In the genomic region with DNA sequence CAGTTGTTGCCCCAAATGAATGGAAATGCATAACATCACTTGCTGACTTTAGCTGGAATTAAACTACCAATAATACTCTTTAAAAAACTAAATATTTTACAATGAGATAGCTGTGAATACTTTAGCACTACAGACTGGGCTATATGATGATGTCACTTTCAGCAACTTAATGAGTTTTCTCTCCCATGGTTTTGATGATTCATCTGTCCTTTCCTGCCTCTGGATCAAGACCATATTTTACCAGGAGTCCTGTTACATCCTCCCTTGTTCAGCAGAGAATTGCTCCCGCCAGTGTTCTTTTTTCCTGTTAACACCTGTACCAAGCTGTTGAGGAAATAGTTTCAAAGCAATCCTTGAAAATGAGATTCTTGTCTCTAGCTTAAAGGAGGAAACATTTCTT, we compare ENCODE assay signal across 15 cellular contexts.
DNase-seq lines count a peak whose midpoint lies in the region; ATAC-seq, FAIRE-seq and TF ChIP-seq lines count a peak whose summit lies in the region.
"Had no signal": no experiment of that assay in that cellular context is flagged by ENCODE, and none has a peak within 500 bp of the region (broad histone marks: within the 10 kb centered on the region; RNA-seq: fewer than 3 reads in every experiment).

No MANE protein-coding gene starts in this region.

- POLR2A ChIA-PET in endothelial cell of umbilical vein (lab: Charles Lee) = interaction anchor here (0.7 kb wide), 1 partner anchor 41 kb away, joined by 3 read pairs; no protein-coding TSS in a partner anchor

- no peak overlapping the region for H2BK120ac ChIP-seq in neuronal stem cell (ENCODE audit: low read depth, low read length)

- no peak overlapping the region for H3K4me3 ChIP-seq in endothelial cell of umbilical vein (replicated peaks in 1 of 3; ENCODE audit: insufficient read depth in 1 of 3, low read depth in 1 of 3, low read length in 3 of 3)
- H3K4me3 ChIP-seq in neuronal stem cell (ENCODE audit: low read length in 2 of 2) = no peak overlapping the region
- no peak overlapping the region for H3K4me3 ChIP-seq in H7 (ENCODE audit: insufficient read depth, low read depth, low read length)
- H3K4me3 ChIP-seq: cardiac muscle cell, heart right ventricle had no signal

- DNase-seq in ELR (ENCODE audit: low read depth) (peak; percentile 73), NCI-H69 (lab: John Stamatoyannopoulos, UW) (peak; percentile 4), endothelial cell of umbilical vein (ENCODE audit: low read depth, low spot score) (peak; percentile 86), neuronal stem cell (ENCODE audit: low spot score) (no peak), GF-D8 (lab: John Stamatoyannopoulos, UW) (no peak), H7 (no peak), T-helper 17 cell (no peak)
- DNase-seq: heart right ventricle; MV-4-11; NCI-H82; stimulated activated CD4-positive, alpha-beta T cell treated with anti-CD3 and anti-CD28 coated beads, Interleukin-15, amount 100 ng/mL, for 24 hours; stimulated activated naive B cell treated with anti-CD40 and anti-IgM and Interleukin-4, amounts not matched to agents 10 μg/mL and 1 μg/mL and 100 μg/mL, for 72 hours; T-helper 9 cell had no signal

- intact Hi-C loops in endothelial cell of umbilical vein (cut with micrococcal nuclease) = loop anchor here (1.0 kb wide), 3 partner anchors 16 to 172 kb away; no protein-coding TSS in a partner anchor

- no peak overlapping the region for H2AFZ ChIP-seq in endothelial cell of umbilical vein (ENCODE audit: low read depth, low read length)
- H2AFZ ChIP-seq in neuronal stem cell (ENCODE audit: low read length) = peak overlapping the region; percentile 41

- no peaks in the 10 kb centered on the region for H3K79me1 ChIP-seq in neuronal stem cell (ENCODE audit: low read depth, low read length)

- CTCF ChIA-PET in endothelial cell of umbilical vein (lab: Charles Lee) = interaction anchor here (1.0 kb wide), 1 partner anchor 167 kb away, joined by 5 read pairs; no protein-coding TSS in a partner anchor

- no peak overlapping the region for H2BK5ac ChIP-seq in neuronal stem cell (ENCODE audit: low read length)

- ATAC-seq in HG02938 (IDR thresholded peaks at IDR 0.05; ENCODE audit: unreplicated experiment) = no peak
- ATAC-seq in T-helper 17 cell = no peak
- ATAC-seq: stimulated activated naive B cell treated with anti-CD40 and anti-IgM and Interleukin-4, amounts not matched to agents 10 μg/mL and 1 μg/mL and 100 μg/mL, for 72 hours had no signal

- H3K4me3 Mint-ChIP-seq in T-helper 17 cell = no peak overlapping the region
- H3K4me3 Mint-ChIP-seq: stimulated activated naive B cell treated with anti-CD40 and anti-IgM and Interleukin-4, amounts not matched to agents 10 μg/mL and 1 μg/mL and 100 μg/mL, for 72 hours had no signal

- H3K27ac Mint-ChIP-seq in T-helper 17 cell = no peak overlapping the region
- H3K27ac Mint-ChIP-seq: stimulated activated naive B cell treated with anti-CD40 and anti-IgM and Interleukin-4, amounts not matched to agents 10 μg/mL and 1 μg/mL and 100 μg/mL, for 72 hours had no signal

- peak overlapping the region; percentile 29 for H3K9ac ChIP-seq in endothelial cell of umbilical vein (replicated peaks; ENCODE audit: extremely low read depth, insufficient read depth, low read length)
- no peak overlapping the region for H3K9ac ChIP-seq in neuronal stem cell (ENCODE audit: low read depth, low read length, poor library complexity)

- peak overlapping the region; percentile 12 for H3K4me2 ChIP-seq in endothelial cell of umbilical vein (ENCODE audit: insufficient read depth, low read length)
- H3K4me2 ChIP-seq in neuronal stem cell (ENCODE audit: insufficient read depth, low read length, poor library complexity, severe bottlenecking) = no peak overlapping the region

- no peaks in the 10 kb centered on the region for H3K79me2 ChIP-seq in endothelial cell of umbilical vein (ENCODE audit: control insufficient read depth, insufficient read depth, low read length)

- H3K27me3 ChIP-seq in endothelial cell of umbilical vein (ENCODE audit: control insufficient read depth in 2 of 2, insufficient read depth in 2 of 2, low read length in 2 of 2) = no peaks in the 10 kb centered on the region
- H3K27me3 ChIP-seq in neuronal stem cell (ENCODE audit: control insufficient read depth in 3 of 3, insufficient read depth in 3 of 3, low read depth in 1 of 3, low read length in 3 of 3) = no peaks in the 10 kb centered on the region
- H3K27me3 ChIP-seq in H7 (ENCODE audit: control insufficient read depth, insufficient read depth, low read length) = no peaks in the 10 kb centered on the region
- H3K27me3 ChIP-seq: cardiac muscle cell, heart right ventricle had no signal

- H3K18ac ChIP-seq in neuronal stem cell (ENCODE audit: low read length) = no peak overlapping the region

- H2BK15ac ChIP-seq in neuronal stem cell (ENCODE audit: low read length) = no peak overlapping the region

- H2AK5ac ChIP-seq in neuronal stem cell (ENCODE audit: low read depth, low read length) = no peak overlapping the region

- H3K27ac ChIP-seq in endothelial cell of umbilical vein (ENCODE audit: insufficient read depth, low read depth, low read length) (peak overlapping the region; percentile 79), neuronal stem cell (replicated peaks; ENCODE audit: low read length) (no peak overlapping the region)
- H3K27ac ChIP-seq: cardiac muscle cell had no signal

- H3K9me1 ChIP-seq in endothelial cell of umbilical vein (replicated peaks; ENCODE audit: control insufficient read depth, extremely low read depth, insufficient read depth, low read length) = no peaks in the 10 kb centered on the region

- H3K27me3 Mint-ChIP-seq in T-helper 17 cell = no peaks in the 10 kb centered on the region
- H3K27me3 Mint-ChIP-seq: stimulated activated naive B cell treated with anti-CD40 and anti-IgM and Interleukin-4, amounts not matched to agents 10 μg/mL and 1 μg/mL and 100 μg/mL, for 72 hours had no signal

- no CpG with 5 or more reads among the region's 1 CpG for WGBS in neuronal stem cell (ENCODE audit: extremely low coverage in 2 of 2, insufficient read length in 2 of 2, insufficient replicate concordance in 1 of 2), 2 donors

- no peak overlapping the region for H3K14ac ChIP-seq in neuronal stem cell (ENCODE audit: low read length)

- H3K36me3 Mint-ChIP-seq in T-helper 17 cell (ENCODE audit: low read depth) = no peaks in the 10 kb centered on the region
- H3K36me3 Mint-ChIP-seq: stimulated activated naive B cell treated with anti-CD40 and anti-IgM and Interleukin-4, amounts not matched to agents 10 μg/mL and 1 μg/mL and 100 μg/mL, for 72 hours had no signal

- no TSS peak for BruUV-seq in endothelial cell of umbilical vein (replicated peaks; lab: Mats Ljungman, UMichigan)

- H3K9me3 ChIP-seq in endothelial cell of umbilical vein (replicated peaks; ENCODE audit: control insufficient read depth, insufficient read depth, low read length) (no peaks in the 10 kb centered on the region), neuronal stem cell (replicated peaks in 1 of 2; ENCODE audit: control insufficient read depth in 2 of 2, insufficient read depth in 1 of 2, low read depth in 1 of 2, low read length in 2 of 2) (peaks cover 0 to 20% of the 10 kb centered on the region in 2 donors), T-helper 17 cell (ENCODE audit: control insufficient read depth, low read length, poor library complexity, severe bottlenecking) (no peaks in the 10 kb centered on the region)
- H3K9me3 ChIP-seq: heart right ventricle had no signal

- no peaks in the 10 kb centered on the region for H4K20me1 ChIP-seq in endothelial cell of umbilical vein (replicated peaks; ENCODE audit: control insufficient read depth, extremely low read depth, insufficient read depth, low read length)

- H3K4me1 ChIP-seq in endothelial cell of umbilical vein (ENCODE audit: control insufficient read depth, extremely low read depth, insufficient read depth, low read length) (peaks cover 35% of the 10 kb centered on the region), neuronal stem cell (ENCODE audit: control insufficient read depth in 2 of 2, insufficient read depth in 1 of 2, low read depth in 1 of 2, low read length in 2 of 2) (peaks cover 8 to 56% of the 10 kb centered on the region in 2 donors)

- H4K91ac ChIP-seq in neuronal stem cell (ENCODE audit: low read depth, low read length, poor library complexity) = no peak overlapping the region

- dilution Hi-C loops in endothelial cell of umbilical vein (cut with MboI; ENCODE audit: extremely low pct_ligation_motif_present, low sequenced_read_pairs) = no loop called here

- TF ChIP-seq POLR2A in endothelial cell of umbilical vein (IDR thresholded peaks at IDR 0.05; ENCODE audit: low read depth, low read length) = no peak

- no peak overlapping the region for H4K8ac ChIP-seq in neuronal stem cell (ENCODE audit: low read depth, low read length)

- H3K36me3 ChIP-seq in endothelial cell of umbilical vein (ENCODE audit: control insufficient read depth in 2 of 2, extremely low read depth in 1 of 2, insufficient read depth in 2 of 2, low read length in 2 of 2) (no peaks in the 10 kb centered on the region), neuronal stem cell (replicated peaks in 1 of 2; ENCODE audit: control insufficient read depth in 2 of 2, insufficient read depth in 2 of 2, low read length in 2 of 2) (no peaks in the 10 kb centered on the region), H7 (replicated peaks; ENCODE audit: control insufficient read depth, insufficient read depth, low read length) (no peaks in the 10 kb centered on the region)
- H3K36me3 ChIP-seq: cardiac muscle cell, heart right ventricle had no signal

- no peak overlapping the region for H2BK12ac ChIP-seq in neuronal stem cell (ENCODE audit: low read length)

- no peak for TF ChIP-seq CTCF in endothelial cell of umbilical vein (IDR thresholded peaks at IDR 0.05; ENCODE audit: extremely low read depth in 1 of 2, insufficient read depth in 1 of 2, low read depth in 1 of 2, low read length in 2 of 2)

- peak; percentile 87 for FAIRE-seq in endothelial cell of umbilical vein (lab: Jason Lieb, UNC)

- no peak overlapping the region for H3K23ac ChIP-seq in neuronal stem cell (ENCODE audit: low read depth, low read length, poor library complexity)

- no peaks in the 10 kb centered on the region for H3K4me1 Mint-ChIP-seq in T-helper 17 cell
- H3K4me1 Mint-ChIP-seq: stimulated activated naive B cell treated with anti-CD40 and anti-IgM and Interleukin-4, amounts not matched to agents 10 μg/mL and 1 μg/mL and 100 μg/mL, for 72 hours had no signal

- H3K4ac ChIP-seq in neuronal stem cell (ENCODE audit: low read length) = no peak overlapping the region

TF ChIP-seq in endothelial cell of umbilical vein, 7 proteins besides CTCF, POLR2A, EP300 and RAD21 (continues in another document):
- TF ChIP-seq GATA2 (IDR thresholded peaks at IDR 0.05; ENCODE audit: insufficient read depth, insufficient read length, low read depth, low read length) (no peak), POLR2AphosphoS5 (IDR thresholded peaks at IDR 0.05; ENCODE audit: insufficient read depth, low read depth, low read length) (no peak), MYC (IDR thresholded peaks at IDR 0.05; ENCODE audit: low read depth, low read length) (no peak), JUN (IDR thresholded peaks at IDR 0.05; ENCODE audit: borderline replicate concordance, insufficient read depth, insufficient read length, low read depth) (peak; percentile 97)

Comparison
In these comparisons a context has a peak if more than half of its experiments do, and no peak if none do; other contexts are left out.
1. DNase-seq: peak in ELR (single experiment), NCI-H69 (single experiment) and endothelial cell of umbilical vein (single experiment); none in neuronal stem cell (single experiment), GF-D8 (single experiment), H7 (single experiment) and T-helper 17 cell (0 of 3).